15 cellular contexts compared by ENCODE assay signal in genomic region chr6:89110288-89110687, GRCh38.
"Had no signal": no experiment of that assay in that cellular context is flagged by ENCODE, and none has a peak within 500 bp of the region (broad histone marks: within the 10 kb centered on the region; RNA-seq: fewer than 3 reads in every experiment).

No MANE protein-coding gene starts in this region.

- ATAC-seq: heart left ventricle, left colon, mucosa of descending colon, natural killer cell had no signal

- DNase-seq: effector CD4-positive, alpha-beta T cell; endodermal cell; foreskin melanocyte; heart left ventricle; hippocampal formation; left colon; mammary epithelial cell; mucosa of descending colon; natural killer cell; nucleus accumbens; ovary; small intestine; stimulated activated CD4-positive, alpha-beta T cell treated with anti-CD3 and anti-CD28 coated beads, Interleukin-12 subunit alpha, Interleukin-12 subunit beta, amount 100 ng/mL, for 4 hours; stimulated activated naive CD4-positive, alpha-beta T cell treated with Interleukin-2 at 50 U/mL for 16 hours; thyroid gland had no signal
